1 cellular context compared by ENCODE assay signal in the genomic region with DNA sequence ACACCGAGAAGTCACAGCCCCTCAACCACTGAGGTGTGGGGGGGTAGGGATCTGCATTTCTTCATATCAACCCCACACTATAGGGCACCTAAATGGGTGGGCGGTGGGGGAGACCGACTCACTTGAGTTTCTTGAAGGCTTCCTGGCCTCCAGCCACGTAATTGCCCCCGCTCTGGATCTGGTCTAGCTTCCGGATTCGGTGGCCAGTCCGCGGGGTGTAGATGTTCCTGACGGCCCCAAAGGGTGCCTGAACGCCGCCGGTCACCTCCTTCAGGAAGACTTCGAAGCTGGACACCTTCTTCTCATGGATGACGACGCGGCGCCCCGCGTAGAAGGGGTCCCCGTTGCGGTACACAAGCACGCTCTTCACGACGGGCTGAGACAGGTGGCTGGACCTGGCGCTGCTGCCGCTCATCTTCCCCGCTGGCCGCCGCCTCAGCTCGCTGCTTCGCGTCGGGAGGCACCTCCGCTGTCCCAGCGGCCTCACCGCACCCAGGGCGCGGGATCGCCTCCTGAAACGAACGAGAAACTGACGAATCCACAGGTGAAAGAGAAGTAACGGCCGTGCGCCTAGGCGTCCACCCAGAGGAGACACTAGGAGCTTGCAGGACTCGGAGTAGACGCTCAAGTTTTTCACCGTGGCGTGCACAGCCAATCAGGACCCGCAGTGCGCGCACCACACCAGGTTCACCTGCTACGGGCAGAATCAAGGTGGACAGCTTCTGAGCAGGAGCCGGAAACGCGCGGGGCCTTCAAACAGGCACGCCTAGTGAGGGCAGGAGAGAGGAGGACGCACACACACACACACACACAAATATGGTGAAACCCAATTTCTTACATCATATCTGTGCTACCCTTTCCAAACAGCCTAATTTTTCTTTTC.
TF ChIP-seq lines count a peak whose summit lies in the region.

TSS of gene DCDC2 (minus strand) at position 724 of the 883 bp plus-strand sequence. CDS start at position 415, 309 bp downstream.

TF ChIP-seq in HepG2, 621 proteins besides CTCF, POLR2A, EP300 and RAD21 (continued from another document and continues in another):
- no peak for TF ChIP-seq GLMP (CRISPR knock-in tag; IDR thresholded peaks at IDR 0.05; ENCODE audit: borderline replicate concordance)
- TF ChIP-seq ZNF773 (CRISPR knock-in tag; IDR thresholded peaks at IDR 0.05; ENCODE audit: borderline replicate concordance) = no peak
- peak; percentile 46; the same call in 1 of the 2 replicates for TF ChIP-seq ISL2 (CRISPR knock-in tag; IDR thresholded peaks at IDR 0.05)
- TF ChIP-seq ZNF282 (IDR thresholded peaks at IDR 0.05; ENCODE audit: partially characterized antibody) = no peak
- peak; percentile 96 for TF ChIP-seq ZNF350 (CRISPR knock-in tag; IDR thresholded peaks at IDR 0.05; ENCODE audit: borderline replicate concordance, low read depth)
- TF ChIP-seq REXO4 (CRISPR knock-in tag; IDR thresholded peaks at IDR 0.05; ENCODE audit: borderline replicate concordance) = no peak
- peak; percentile 32 for TF ChIP-seq STAG1 (CRISPR knock-in tag; IDR thresholded peaks at IDR 0.05)
- peak; percentile 69; the same call in 1 of the 2 replicates for TF ChIP-seq ATF2 (CRISPR knock-in tag; IDR thresholded peaks at IDR 0.05)
- no peak for TF ChIP-seq ZNF570 (CRISPR knock-in tag; IDR thresholded peaks at IDR 0.05; ENCODE audit: borderline replicate concordance)
- no peak for TF ChIP-seq SCMH1 (CRISPR knock-in tag; IDR thresholded peaks at IDR 0.05; ENCODE audit: borderline replicate concordance)
- peak; percentile 64; the same call in 1 of the 2 replicates for TF ChIP-seq RELA (CRISPR knock-in tag; IDR thresholded peaks at IDR 0.05)
- peak; percentile 19; the same call in 1 of the 2 replicates for TF ChIP-seq ZNF281 (CRISPR knock-in tag; IDR thresholded peaks at IDR 0.05; ENCODE audit: borderline replicate concordance)
- no peak for TF ChIP-seq ZNF513 (CRISPR knock-in tag; conservative IDR thresholded peaks at IDR 0.05)
- TF ChIP-seq ELF1 (CRISPR knock-in tag; IDR thresholded peaks at IDR 0.05) = peak; percentile 53
- TF ChIP-seq, protein P1, sequence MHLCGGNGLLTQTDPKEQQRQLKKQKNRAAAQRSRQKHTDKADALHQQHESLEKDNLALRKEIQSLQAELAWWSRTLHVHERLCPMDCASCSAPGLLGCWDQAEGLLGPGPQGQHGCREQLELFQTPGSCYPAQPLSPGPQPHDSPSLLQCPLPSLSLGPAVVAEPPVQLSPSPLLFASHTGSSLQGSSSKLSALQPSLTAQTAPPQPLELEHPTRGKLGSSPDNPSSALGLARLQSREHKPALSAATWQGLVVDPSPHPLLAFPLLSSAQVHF (CRISPR knock-in tag; IDR thresholded peaks at IDR 0.05) = peak; percentile 61; the same call in 1 of the 2 replicates
- TF ChIP-seq HMGXB3 (CRISPR knock-in tag; IDR thresholded peaks at IDR 0.05; ENCODE audit: borderline replicate concordance) = peak; percentile 37; the same call in 1 of the 2 replicates
- TF ChIP-seq SYNCRIP (IDR thresholded peaks at IDR 0.05; ENCODE audit: insufficient read depth, low read depth, low read length) = no peak
- TF ChIP-seq TAF1 (CRISPR knock-in tag; IDR thresholded peaks at IDR 0.05) = peak; percentile 76
- 0 out of 2 replicates have a peak, but pooled peaks have one; percentile 76 for TF ChIP-seq ZNF775 (CRISPR knock-in tag; IDR thresholded peaks at IDR 0.05; ENCODE audit: borderline replicate concordance)
- TF ChIP-seq, protein P2, sequence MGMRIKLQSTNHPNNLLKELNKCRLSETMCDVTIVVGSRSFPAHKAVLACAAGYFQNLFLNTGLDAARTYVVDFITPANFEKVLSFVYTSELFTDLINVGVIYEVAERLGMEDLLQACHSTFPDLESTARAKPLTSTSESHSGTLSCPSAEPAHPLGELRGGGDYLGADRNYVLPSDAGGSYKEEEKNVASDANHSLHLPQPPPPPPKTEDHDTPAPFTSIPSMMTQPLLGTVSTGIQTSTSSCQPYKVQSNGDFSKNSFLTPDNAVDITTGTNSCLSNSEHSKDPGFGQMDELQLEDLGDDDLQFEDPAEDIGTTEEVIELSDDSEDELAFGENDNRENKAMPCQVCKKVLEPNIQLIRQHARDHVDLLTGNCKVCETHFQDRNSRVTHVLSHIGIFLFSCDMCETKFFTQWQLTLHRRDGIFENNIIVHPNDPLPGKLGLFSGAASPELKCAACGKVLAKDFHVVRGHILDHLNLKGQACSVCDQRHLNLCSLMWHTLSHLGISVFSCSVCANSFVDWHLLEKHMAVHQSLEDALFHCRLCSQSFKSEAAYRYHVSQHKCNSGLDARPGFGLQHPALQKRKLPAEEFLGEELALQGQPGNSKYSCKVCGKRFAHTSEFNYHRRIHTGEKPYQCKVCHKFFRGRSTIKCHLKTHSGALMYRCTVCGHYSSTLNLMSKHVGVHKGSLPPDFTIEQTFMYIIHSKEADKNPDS (CRISPR knock-in tag; IDR thresholded peaks at IDR 0.05) = 0 out of 2 replicates have a peak, but pooled peaks have one; percentile 26
- peak; percentile 82 for TF ChIP-seq ZNF776 (CRISPR knock-in tag; IDR thresholded peaks at IDR 0.05)
- TF ChIP-seq, protein P3, sequence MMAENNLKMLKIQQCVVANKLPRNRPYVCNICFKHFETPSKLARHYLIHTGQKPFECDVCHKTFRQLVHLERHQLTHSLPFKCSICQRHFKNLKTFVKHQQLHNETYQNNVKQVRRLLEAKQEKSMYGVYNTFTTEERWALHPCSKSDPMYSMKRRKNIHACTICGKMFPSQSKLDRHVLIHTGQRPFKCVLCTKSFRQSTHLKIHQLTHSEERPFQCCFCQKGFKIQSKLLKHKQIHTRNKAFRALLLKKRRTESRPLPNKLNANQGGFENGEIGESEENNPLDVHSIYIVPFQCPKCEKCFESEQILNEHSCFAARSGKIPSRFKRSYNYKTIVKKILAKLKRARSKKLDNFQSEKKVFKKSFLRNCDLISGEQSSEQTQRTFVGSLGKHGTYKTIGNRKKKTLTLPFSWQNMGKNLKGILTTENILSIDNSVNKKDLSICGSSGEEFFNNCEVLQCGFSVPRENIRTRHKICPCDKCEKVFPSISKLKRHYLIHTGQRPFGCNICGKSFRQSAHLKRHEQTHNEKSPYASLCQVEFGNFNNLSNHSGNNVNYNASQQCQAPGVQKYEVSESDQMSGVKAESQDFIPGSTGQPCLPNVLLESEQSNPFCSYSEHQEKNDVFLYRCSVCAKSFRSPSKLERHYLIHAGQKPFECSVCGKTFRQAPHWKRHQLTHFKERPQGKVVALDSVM (CRISPR knock-in tag; IDR thresholded peaks at IDR 0.05) = 0 out of 2 replicates have a peak, but pooled peaks have one; percentile 45
- peak; percentile 80; the same call in 1 of the 2 replicates for TF ChIP-seq ZBTB42 (CRISPR knock-in tag; IDR thresholded peaks at IDR 0.05)
- TF ChIP-seq ZNF296 (CRISPR knock-in tag; conservative IDR thresholded peaks at IDR 0.05) = no peak
- TF ChIP-seq HNRNPLL (IDR thresholded peaks at IDR 0.05; ENCODE audit: low read depth, low read length, poor library complexity, severe bottlenecking) = peak; percentile 76
- TF ChIP-seq ZBTB7B (CRISPR knock-in tag; IDR thresholded peaks at IDR 0.05) = no peak; the same call in 1 of the 2 replicates
- peak; percentile 80; the same call in 1 of the 2 replicates for TF ChIP-seq MIXL1 (CRISPR knock-in tag; IDR thresholded peaks at IDR 0.05)
- no peak for TF ChIP-seq HDAC6 (IDR thresholded peaks at IDR 0.05; ENCODE audit: low read depth, low read length)
- TF ChIP-seq, protein P4, sequence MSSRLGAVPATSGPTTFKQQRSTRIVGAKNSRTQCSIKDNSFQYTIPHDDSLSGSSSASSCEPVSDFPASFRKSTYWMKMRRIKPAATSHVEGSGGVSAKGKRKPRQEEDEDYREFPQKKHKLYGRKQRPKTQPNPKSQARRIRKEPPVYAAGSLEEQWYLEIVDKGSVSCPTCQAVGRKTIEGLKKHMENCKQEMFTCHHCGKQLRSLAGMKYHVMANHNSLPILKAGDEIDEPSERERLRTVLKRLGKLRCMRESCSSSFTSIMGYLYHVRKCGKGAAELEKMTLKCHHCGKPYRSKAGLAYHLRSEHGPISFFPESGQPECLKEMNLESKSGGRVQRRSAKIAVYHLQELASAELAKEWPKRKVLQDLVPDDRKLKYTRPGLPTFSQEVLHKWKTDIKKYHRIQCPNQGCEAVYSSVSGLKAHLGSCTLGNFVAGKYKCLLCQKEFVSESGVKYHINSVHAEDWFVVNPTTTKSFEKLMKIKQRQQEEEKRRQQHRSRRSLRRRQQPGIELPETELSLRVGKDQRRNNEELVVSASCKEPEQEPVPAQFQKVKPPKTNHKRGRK (CRISPR knock-in tag; IDR thresholded peaks at IDR 0.05) = no peak; the same call in 1 of the 2 replicates
